Comparison of ENCODE assay signal across 12 cellular contexts in genomic region chr6:73233971-73234370, GRCh38. TPM values are rescaled to one million over a fixed set of nuclear protein-coding genes. Genes with fewer than 3 reads are reported as not detected.
"Had no signal": no experiment of that assay in that cellular context is flagged by ENCODE, and none has a peak within 500 bp of the region (broad histone marks: within the 10 kb centered on the region; RNA-seq: fewer than 3 reads in every experiment).

No MANE protein-coding gene starts in this region.

RNA-seq across cellular contexts. Expression of gene KHDC1L, which starts 8.7 kb away (rescaled TPM):
- total RNA-seq: activated CD8-positive, alpha-beta T cell treated with anti-CD3 and anti-CD28 coated beads for 36 hours; cardiac septum; kidney epithelial cell; left lobe of liver; lower lobe of right lung; naive thymus-derived CD8-positive, alpha-beta T cell; omental fat pad; posterior vena cava; renal cortical epithelial cell; sigmoid colon; spleen; vagina had no signal
- polyA plus RNA-seq: naive thymus-derived CD8-positive, alpha-beta T cell; sigmoid colon; spleen had no signal

RNA-seq across cellular contexts. Expression of gene KHDC1, which starts 29.0 kb away (rescaled TPM):
- total RNA-seq: left lobe of liver had no signal
